ENCODE assay signal across 8 cellular contexts in the genomic region with DNA sequence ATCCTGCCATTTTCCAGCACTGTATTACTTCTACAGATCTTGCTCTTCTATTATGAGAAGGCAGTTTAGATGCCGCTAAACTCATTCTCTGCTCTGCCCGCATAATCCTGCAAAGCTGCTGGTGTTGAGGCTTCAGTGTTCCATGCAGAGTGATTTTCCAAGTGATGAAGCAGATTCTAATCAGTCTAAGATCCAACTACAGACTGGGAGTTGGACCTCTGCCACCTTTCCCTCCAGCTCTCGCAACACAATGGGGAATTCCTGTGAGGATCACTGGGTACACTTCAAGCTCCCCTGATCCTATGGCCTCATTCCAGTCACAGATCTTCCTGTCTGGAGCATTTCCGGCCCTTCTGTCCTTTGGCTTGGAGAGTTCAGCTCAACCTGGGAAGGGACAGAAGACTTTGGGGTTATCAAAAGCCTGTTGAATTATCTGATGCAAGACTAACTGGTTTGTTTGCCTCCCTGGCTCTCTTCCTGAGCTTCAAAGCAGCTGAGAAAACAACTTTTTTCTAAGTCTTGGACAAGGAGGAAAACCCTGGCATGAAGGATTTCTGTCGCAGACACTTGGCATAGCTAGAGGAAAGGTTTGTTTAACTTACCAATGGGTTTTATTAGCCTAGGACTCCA.
A peak's percentile ranks its signal among the peaks of the same experiment; 100 is the strongest.
DNase-seq lines count a peak whose midpoint lies in the region; ATAC-seq and TF ChIP-seq lines count a peak whose summit lies in the region.

No MANE protein-coding gene starts in this region.

- H3K4me2 ChIP-seq in skeletal muscle satellite cell (ENCODE audit: low read length): peak overlapping the region; percentile 54

- no peak for ATAC-seq in HG02798 (IDR thresholded peaks at IDR 0.05; ENCODE audit: poor library complexity, unreplicated experiment)

- peak; percentile 70 for DNase-seq in GM03348 (ENCODE audit: low spot score)
- peak; percentile 96 to 98 for DNase-seq in SJCRH30
- DNase-seq in left ventricle myocardium inferior: peak; percentile 45
- DNase-seq in activated gamma-delta T cell (lab: John Stamatoyannopoulos, UW): no peak
- DNase-seq in stimulated activated CD4-positive, alpha-beta T cell treated with anti-CD3 and anti-CD28 coated beads, Interleukin-12 subunit alpha, Interleukin-12 subunit beta, amount 100 ng/mL, for 4 hours: no peak
- DNase-seq in activated CD4-positive, alpha-beta T cell treated with anti-CD3 and anti-CD28 coated beads, Interleukin-2, amount 50 U/mL, for 4 hours: no peak

- H3K27me3 ChIP-seq in SJCRH30 (no peaks in the 10 kb centered on the region), left ventricle myocardium inferior (ENCODE audit: low read depth) (no peaks in the 10 kb centered on the region), skeletal muscle satellite cell (ENCODE audit: control insufficient read depth, insufficient read depth, low read length) (no peaks in the 10 kb centered on the region)

- no peak for TF ChIP-seq CTCF in left ventricle myocardium inferior (IDR thresholded peaks at IDR 0.05; ENCODE audit: borderline replicate concordance)

- intact Hi-C loops in left ventricle myocardium inferior (cut with micrococcal nuclease): no loop called here

- H3K4me3 ChIP-seq in SJCRH30: no peak overlapping the region
- H3K4me3 ChIP-seq in left ventricle myocardium inferior: no peak overlapping the region
- peak overlapping the region; percentile 4 for H3K4me3 ChIP-seq in skeletal muscle satellite cell (ENCODE audit: low read length)

- H3K9ac ChIP-seq in skeletal muscle satellite cell (ENCODE audit: low read depth, low read length): peak overlapping the region; percentile 8

- H3K36me3 ChIP-seq in SJCRH30 (no peaks in the 10 kb centered on the region), left ventricle myocardium inferior (no peaks in the 10 kb centered on the region), skeletal muscle satellite cell (ENCODE audit: insufficient read depth, low read length) (no peaks in the 10 kb centered on the region)

- H3K9me3 ChIP-seq in SJCRH30 (replicated peaks) (peaks cover 4% of the 10 kb centered on the region; the same call in 1 of the 2 replicates), left ventricle myocardium inferior (replicated peaks) (peaks cover 21% of the 10 kb centered on the region), skeletal muscle satellite cell (replicated peaks; ENCODE audit: low read length) (no peaks in the 10 kb centered on the region)

- peaks cover 43% of the 10 kb centered on the region for H3K4me1 ChIP-seq in SJCRH30
- peaks cover 22% of the 10 kb centered on the region for H3K4me1 ChIP-seq in left ventricle myocardium inferior
- peaks cover 43% of the 10 kb centered on the region for H3K4me1 ChIP-seq in skeletal muscle satellite cell (ENCODE audit: control insufficient read depth, insufficient read depth, low read length)

- H3K27ac ChIP-seq in SJCRH30 (peak overlapping the region; percentile 88), left ventricle myocardium inferior (replicated peaks) (peak overlapping the region; percentile 62)

Comparison
In these comparisons a context has a peak if more than half of its experiments do, and no peak if none do; other contexts are left out.
1. DNase-seq: peak in GM03348 (single experiment), SJCRH30 (2 of 2) and left ventricle myocardium inferior (single experiment); none in activated gamma-delta T cell (single experiment), stimulated activated CD4-positive, alpha-beta T cell treated with anti-CD3 and anti-CD28 coated beads, Interleukin-12 subunit alpha, Interleukin-12 subunit beta, amount 100 ng/mL, for 4 hours (single experiment) and activated CD4-positive, alpha-beta T cell treated with anti-CD3 and anti-CD28 coated beads, Interleukin-2, amount 50 U/mL, for 4 hours (0 of 2).